Comparison of ENCODE assay signal across 8 cellular contexts in genomic region chr5:158560170-158560569, GRCh38.
DNase-seq lines count a peak whose midpoint lies in the region; ATAC-seq and TF ChIP-seq lines count a peak whose summit lies in the region.

No MANE protein-coding gene starts in this region.

- no peaks in the 10 kb centered on the region for H3K9me3 Mint-ChIP-seq in stimulated activated effector memory CD8-positive, alpha-beta T cell treated with anti-CD3 and anti-CD28 coated beads, Interleukin-12 subunit alpha, Interleukin-12 subunit beta, amount 100 ng/mL, for 72 hours
- H3K9me3 Mint-ChIP-seq in naive thymus-derived CD4-positive, alpha-beta T cell, result peaks cover 0 to 7% (median 0%) of the 10 kb centered on the region in 11 donors

- no peaks in the 10 kb centered on the region for H3K27me3 Mint-ChIP-seq in naive thymus-derived CD4-positive, alpha-beta T cell

- no peaks in the 10 kb centered on the region for H3K4me1 ChIP-seq in adrenal gland (replicated peaks in 1 of 2)
- no peaks in the 10 kb centered on the region for H3K4me1 ChIP-seq in naive thymus-derived CD4-positive, alpha-beta T cell (ENCODE audit: control insufficient read depth in 2 of 2, insufficient read depth in 2 of 2, low read length in 2 of 2)

- H3K36me3 ChIP-seq in adrenal gland (replicated peaks in 1 of 2), result no peaks in the 10 kb centered on the region
- no peaks in the 10 kb centered on the region for H3K36me3 ChIP-seq in naive thymus-derived CD4-positive, alpha-beta T cell (ENCODE audit: control insufficient read depth in 2 of 3, insufficient read depth in 3 of 3, low read length in 3 of 3)

- POLR2A ChIA-PET in naive thymus-derived CD4-positive, alpha-beta T cell (lab: Charles Lee), result no interaction called here

- no peak overlapping the region for H3K4me3 ChIP-seq in adrenal gland
- no peak overlapping the region for H3K4me3 ChIP-seq in naive thymus-derived CD4-positive, alpha-beta T cell (ENCODE audit: low read length)

- ATAC-seq in HG03025 (IDR thresholded peaks at IDR 0.05; ENCODE audit: low FRiP score, unreplicated experiment) (peak; percentile 93), SK-N-SH treated with all-trans-retinoic acid at 6 μM for 48 hours (no peak)
- ATAC-seq in stimulated activated effector memory CD8-positive, alpha-beta T cell treated with anti-CD3 and anti-CD28 coated beads, Interleukin-12 subunit alpha, Interleukin-12 subunit beta, amount 100 ng/mL, for 72 hours, result peak; percentile 48
- no peak for ATAC-seq in naive thymus-derived CD4-positive, alpha-beta T cell

- H3K4me3 Mint-ChIP-seq in stimulated activated effector memory CD8-positive, alpha-beta T cell treated with anti-CD3 and anti-CD28 coated beads, Interleukin-12 subunit alpha, Interleukin-12 subunit beta, amount 100 ng/mL, for 72 hours, result no peak overlapping the region
- H3K4me3 Mint-ChIP-seq in naive thymus-derived CD4-positive, alpha-beta T cell, result no peak overlapping the region

- H3K4me1 Mint-ChIP-seq in stimulated activated effector memory CD8-positive, alpha-beta T cell treated with anti-CD3 and anti-CD28 coated beads, Interleukin-12 subunit alpha, Interleukin-12 subunit beta, amount 100 ng/mL, for 72 hours, result no peaks in the 10 kb centered on the region
- peaks cover 0 to 2% (median 0%) of the 10 kb centered on the region in 7 donors for H3K4me1 Mint-ChIP-seq in naive thymus-derived CD4-positive, alpha-beta T cell

- no peak for TF ChIP-seq POLR2A in adrenal gland (IDR thresholded peaks at IDR 0.05)

- CTCF ChIA-PET in naive thymus-derived CD4-positive, alpha-beta T cell (lab: Charles Lee), result no interaction called here

- DNase-seq in NK-92 treated with Interleukin-12 subunit alpha and Interleukin-12 subunit beta, amount 100 ng/mL, for 24 hours (lab: John Stamatoyannopoulos, UW), result peak; percentile 48
- DNase-seq in NK-92 (lab: John Stamatoyannopoulos, UW; ENCODE audit: unreplicated experiment), result no peak
- peak; percentile 54 for DNase-seq in RPMI7951 (ENCODE audit: low read depth)
- no peak for DNase-seq in stimulated activated effector memory CD8-positive, alpha-beta T cell treated with anti-CD3 and anti-CD28 coated beads, Interleukin-12 subunit alpha, Interleukin-12 subunit beta, amount 100 ng/mL, for 72 hours (ENCODE audit: low spot score in 2 of 2)
- no peak for DNase-seq in adrenal gland
- no peak for DNase-seq in naive thymus-derived CD4-positive, alpha-beta T cell

- H3K27ac Mint-ChIP-seq in stimulated activated effector memory CD8-positive, alpha-beta T cell treated with anti-CD3 and anti-CD28 coated beads, Interleukin-12 subunit alpha, Interleukin-12 subunit beta, amount 100 ng/mL, for 72 hours, result no peak overlapping the region
- H3K27ac Mint-ChIP-seq in naive thymus-derived CD4-positive, alpha-beta T cell, result no peak overlapping the region

- intact Hi-C loops in adrenal gland (cut with DNase I), result no loop called here
- intact Hi-C loops in naive thymus-derived CD4-positive, alpha-beta T cell (cut with micrococcal nuclease), result no loop called here

- H3K27ac ChIP-seq in adrenal gland, result no peak overlapping the region
- no peak overlapping the region for H3K27ac ChIP-seq in naive thymus-derived CD4-positive, alpha-beta T cell (ENCODE audit: low read depth, low read length)

- no peaks in the 10 kb centered on the region for H3K27me3 ChIP-seq in adrenal gland
- H3K27me3 ChIP-seq in naive thymus-derived CD4-positive, alpha-beta T cell (ENCODE audit: control insufficient read depth in 2 of 2, insufficient read depth in 2 of 2, low read length in 2 of 2), result no peaks in the 10 kb centered on the region

- H3K9me3 ChIP-seq in adrenal gland (replicated peaks in 1 of 3), result no peaks in the 10 kb centered on the region
- H3K9me3 ChIP-seq in naive thymus-derived CD4-positive, alpha-beta T cell (ENCODE audit: control insufficient read depth in 2 of 3, low read length in 3 of 3), result no peaks in the 10 kb centered on the region

- TF ChIP-seq CTCF in adrenal gland (IDR thresholded peaks at IDR 0.05), result no peak

- no peaks in the 10 kb centered on the region for H3K36me3 Mint-ChIP-seq in stimulated activated effector memory CD8-positive, alpha-beta T cell treated with anti-CD3 and anti-CD28 coated beads, Interleukin-12 subunit alpha, Interleukin-12 subunit beta, amount 100 ng/mL, for 72 hours
- peaks cover 0 to 1% (median 0%) of the 10 kb centered on the region in 5 donors for H3K36me3 Mint-ChIP-seq in naive thymus-derived CD4-positive, alpha-beta T cell

- 45 to 73% (median 66%) methylated on average over 5 to 6 of the region's 6 CpGs for WGBS in adrenal gland, 4 donors

TF ChIP-seq in SK-N-SH treated with all-trans-retinoic acid at 6 μM for 48 hours, 23 proteins besides CTCF, POLR2A, EP300 and RAD21:
- TF ChIP-seq TOX (CRISPR knock-in tag; IDR thresholded peaks at IDR 0.05; ENCODE audit: borderline replicate concordance), result no peak
- no peak for TF ChIP-seq ZNF70 (CRISPR knock-in tag; IDR thresholded peaks at IDR 0.05)
- no peak for TF ChIP-seq ESRRG (CRISPR knock-in tag; IDR thresholded peaks at IDR 0.05)
- TF ChIP-seq TSHZ2 (CRISPR knock-in tag; IDR thresholded peaks at IDR 0.05), result no peak
- no peak for TF ChIP-seq PATZ1 (CRISPR knock-in tag; IDR thresholded peaks at IDR 0.05; ENCODE audit: borderline replicate concordance)
- TF ChIP-seq PPARA (CRISPR knock-in tag; IDR thresholded peaks at IDR 0.05; ENCODE audit: borderline replicate concordance), result no peak
- no peak for TF ChIP-seq TCF4 (CRISPR knock-in tag; IDR thresholded peaks at IDR 0.05; ENCODE audit: borderline replicate concordance)
- TF ChIP-seq ZNF565 (CRISPR knock-in tag; conservative IDR thresholded peaks at IDR 0.05; ENCODE audit: low read depth), result no peak

Comparison
In these comparisons a context has a peak if more than half of its experiments do, and no peak if none do; other contexts are left out.
1. DNase-seq: peak in NK-92 treated with Interleukin-12 subunit alpha and Interleukin-12 subunit beta, amount 100 ng/mL, for 24 hours (single experiment) and RPMI7951 (single experiment); none in NK-92 (single experiment), stimulated activated effector memory CD8-positive, alpha-beta T cell treated with anti-CD3 and anti-CD28 coated beads, Interleukin-12 subunit alpha, Interleukin-12 subunit beta, amount 100 ng/mL, for 72 hours (0 of 2), adrenal gland (0 of 7) and naive thymus-derived CD4-positive, alpha-beta T cell (0 of 9).
2. ATAC-seq: peak in HG03025 (single experiment) and stimulated activated effector memory CD8-positive, alpha-beta T cell treated with anti-CD3 and anti-CD28 coated beads, Interleukin-12 subunit alpha, Interleukin-12 subunit beta, amount 100 ng/mL, for 72 hours (single experiment); none in SK-N-SH treated with all-trans-retinoic acid at 6 μM for 48 hours (single experiment) and naive thymus-derived CD4-positive, alpha-beta T cell (single experiment).